In the genomic region with DNA sequence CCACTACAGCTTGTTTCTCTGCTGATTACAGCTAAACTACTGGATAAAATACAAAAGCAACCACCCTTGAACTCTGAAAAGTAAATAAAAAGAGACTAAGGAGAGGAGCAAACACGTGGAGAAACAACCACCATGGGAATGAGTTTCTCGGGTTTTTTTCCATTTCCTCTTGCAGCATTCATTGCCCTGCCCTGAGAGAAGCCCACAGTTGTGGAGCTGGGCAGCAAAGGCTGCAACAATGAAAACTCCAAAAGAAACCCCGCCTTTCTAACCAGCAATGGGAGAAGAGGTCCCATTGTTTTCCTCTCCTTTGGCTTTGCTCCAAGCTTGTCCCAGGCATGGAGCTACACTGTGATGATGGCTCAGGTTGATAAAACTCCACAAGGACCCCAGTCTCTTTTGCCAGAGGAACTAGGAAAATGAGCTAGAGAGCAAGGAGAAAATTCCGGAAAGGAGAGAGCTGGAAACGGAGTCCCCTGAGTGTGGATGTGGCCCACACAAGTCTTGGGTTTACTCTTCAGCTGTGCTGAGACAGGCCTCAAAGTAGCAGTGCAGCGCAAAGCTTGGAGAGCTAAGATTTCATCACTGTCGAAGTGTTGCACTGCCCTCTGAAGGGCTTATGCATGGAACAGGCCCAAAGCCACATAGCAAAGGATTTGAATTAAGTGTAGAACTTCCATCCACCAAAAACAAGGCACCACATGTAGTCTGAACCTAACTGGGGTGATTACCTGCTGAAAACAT, we compare ENCODE assay signal across 27 cellular contexts. TPM values are rescaled to one million over a fixed set of nuclear protein-coding genes. Genes with fewer than 3 reads are reported as not detected.
DNase-seq lines count a peak whose midpoint lies in the region; ATAC-seq and TF ChIP-seq lines count a peak whose summit lies in the region.
"Had no signal": no experiment of that assay in that cellular context is flagged by ENCODE, and none has a peak within 500 bp of the region (broad histone marks: within the 10 kb centered on the region; RNA-seq: fewer than 3 reads in every experiment).

No MANE protein-coding gene starts in this region.

- H3F3A ChIP-seq in smooth muscle cell (ENCODE audit: low read depth) = no peaks in the 10 kb centered on the region

- no peaks in the 10 kb centered on the region for H3K9me3 Mint-ChIP-seq in mesothelial cell of epicardium
- H3K9me3 Mint-ChIP-seq: activated T-cell treated with anti-CD3 and anti-CD28 coated beads, Interleukin-2, amount 50 U/mL, for 24 hours; CD4-positive, alpha-beta memory T cell; nephron progenitor cell; stimulated activated memory B cell treated with anti-CD40 and anti-IgM and Interleukin-4, amounts not matched to agents 10 μg/mL and 1 μg/mL and 100 μg/mL, for 72 hours had no signal

- no peak overlapping the region for H3K4me3 ChIP-seq in SK-N-MC
- no peak overlapping the region for H3K4me3 ChIP-seq in choroid plexus epithelial cell (ENCODE audit: low read depth, low read length)
- no peak overlapping the region for H3K4me3 ChIP-seq in cardiac muscle cell
- no peak overlapping the region for H3K4me3 ChIP-seq in smooth muscle cell
- H3K4me3 ChIP-seq: mucosa of descending colon, pancreas had no signal

- no peaks in the 10 kb centered on the region for H3K27me3 Mint-ChIP-seq in mesothelial cell of epicardium (ENCODE audit: low read depth)
- H3K27me3 Mint-ChIP-seq: activated T-cell treated with anti-CD3 and anti-CD28 coated beads, Interleukin-2, amount 50 U/mL, for 24 hours; CD4-positive, alpha-beta memory T cell; stimulated activated memory B cell treated with anti-CD40 and anti-IgM and Interleukin-4, amounts not matched to agents 10 μg/mL and 1 μg/mL and 100 μg/mL, for 72 hours had no signal

- no peak overlapping the region for H3K27ac Mint-ChIP-seq in mesothelial cell of epicardium
- H3K27ac Mint-ChIP-seq: activated CD8-positive, alpha-beta T cell treated with anti-CD3 and anti-CD28 coated beads, Interleukin-2, amount 10 ng/mL, durations not matched to agents 7 days and 5 days; activated T-cell treated with anti-CD3 and anti-CD28 coated beads, Interleukin-2, amount 50 U/mL, for 24 hours; nephron progenitor cell; stimulated activated memory B cell treated with anti-CD40 and anti-IgM and Interleukin-4, amounts not matched to agents 10 μg/mL and 1 μg/mL and 100 μg/mL, for 72 hours had no signal

- H2AFZ ChIP-seq in smooth muscle cell (ENCODE audit: low read depth) = no peak overlapping the region

- peaks cover 34% of the 10 kb centered on the region for H4K20me1 ChIP-seq in smooth muscle cell (ENCODE audit: low read depth)

- H3K4me1 ChIP-seq in cardiac muscle cell (ENCODE audit: low read depth) (peaks cover 7% of the 10 kb centered on the region), smooth muscle cell (ENCODE audit: low read depth) (no peaks in the 10 kb centered on the region)
- H3K4me1 ChIP-seq: pancreas had no signal

- H3K4me1 Mint-ChIP-seq in mesothelial cell of epicardium = peaks cover 5% of the 10 kb centered on the region
- H3K4me1 Mint-ChIP-seq: CD4-positive, alpha-beta memory T cell; nephron progenitor cell; stimulated activated memory B cell treated with anti-CD40 and anti-IgM and Interleukin-4, amounts not matched to agents 10 μg/mL and 1 μg/mL and 100 μg/mL, for 72 hours had no signal

- H3K27me3 ChIP-seq in cardiac muscle cell (no peaks in the 10 kb centered on the region), smooth muscle cell (ENCODE audit: low read depth) (no peaks in the 10 kb centered on the region)
- H3K27me3 ChIP-seq: pancreas had no signal

- whole genome bisulfite sequencing in smooth muscle cell (ENCODE audit: low lambda C conversion rate) = 91% methylated on average over 7 of the region's 7 CpGs

- H3K79me2 ChIP-seq in smooth muscle cell (ENCODE audit: low read depth) = no peaks in the 10 kb centered on the region

- peaks cover 39% of the 10 kb centered on the region for H3K36me3 Mint-ChIP-seq in mesothelial cell of epicardium

- no peak overlapping the region for H3K4me3 Mint-ChIP-seq in mesothelial cell of epicardium
- H3K4me3 Mint-ChIP-seq: activated CD8-positive, alpha-beta T cell treated with anti-CD3 and anti-CD28 coated beads, Interleukin-2, amount 10 ng/mL, durations not matched to agents 7 days and 5 days; activated T-cell treated with anti-CD3 and anti-CD28 coated beads, Interleukin-2, amount 50 U/mL, for 24 hours; CD4-positive, alpha-beta memory T cell; nephron progenitor cell; stimulated activated memory B cell treated with anti-CD40 and anti-IgM and Interleukin-4, amounts not matched to agents 10 μg/mL and 1 μg/mL and 100 μg/mL, for 72 hours had no signal

- TF ChIP-seq CTCF in choroid plexus epithelial cell (conservative IDR thresholded peaks at IDR 0.05; ENCODE audit: low read depth, low read length) (peak; percentile 19), cardiac muscle cell (IDR thresholded peaks at IDR 0.05; ENCODE audit: low read depth, low read length) (no peak), smooth muscle cell (IDR thresholded peaks at IDR 0.05; ENCODE audit: borderline replicate concordance, insufficient read depth, poor library complexity, severe bottlenecking) (no peak), mesothelial cell of epicardium (IDR thresholded peaks at IDR 0.05; ENCODE audit: unreplicated experiment) (no peak)

- peaks cover 90% of the 10 kb centered on the region for H3K36me3 ChIP-seq in SK-N-MC (ENCODE audit: insufficient read depth, low read length)
- peaks cover 38% of the 10 kb centered on the region for H3K36me3 ChIP-seq in cardiac muscle cell
- peaks cover 22% of the 10 kb centered on the region for H3K36me3 ChIP-seq in smooth muscle cell (ENCODE audit: low read depth)

- no peak overlapping the region for H3K4me2 ChIP-seq in smooth muscle cell

- H3K9me3 ChIP-seq in SK-N-MC (ENCODE audit: low read depth, low read length) (no peaks in the 10 kb centered on the region), cardiac muscle cell (ENCODE audit: low read depth) (no peaks in the 10 kb centered on the region), smooth muscle cell (replicated peaks; ENCODE audit: low read depth) (no peaks in the 10 kb centered on the region)
- H3K9me3 ChIP-seq: mucosa of descending colon, pancreas had no signal

- no peak overlapping the region for H3K9ac ChIP-seq in SK-N-MC (ENCODE audit: insufficient read length)
- H3K9ac ChIP-seq in smooth muscle cell (ENCODE audit: low read depth) = no peak overlapping the region

- ATAC-seq in HG03354 (IDR thresholded peaks at IDR 0.05; ENCODE audit: poor library complexity, severe bottlenecking, unreplicated experiment) = no peak
- ATAC-seq: activated CD4-positive, CD25-positive, alpha-beta regulatory T cell treated with anti-CD3 and anti-CD28 coated beads, Interleukin-2, amount 50 U/mL, for 24 hours; activated CD8-positive, alpha-beta T cell treated with anti-CD3 and anti-CD28 coated beads, Interleukin-2, amount 10 ng/mL, durations not matched to agents 7 days and 5 days; left colon; mucosa of descending colon; pancreas; stimulated activated memory B cell treated with anti-CD40 and anti-IgM and Interleukin-4, amounts not matched to agents 10 μg/mL and 1 μg/mL and 100 μg/mL, for 72 hours had no signal

- peak overlapping the region; percentile 28 for H3K27ac ChIP-seq in SK-N-MC
- H3K27ac ChIP-seq in cardiac muscle cell = peak overlapping the region; percentile 44
- no peak overlapping the region for H3K27ac ChIP-seq in smooth muscle cell (ENCODE audit: low read depth)
- H3K27ac ChIP-seq: pancreas had no signal

- DNase-seq in SK-N-MC (ENCODE audit: low read depth, low spot score) (no peak), choroid plexus epithelial cell (ENCODE audit: low read depth) (peak; percentile 40), cardiac muscle cell (ENCODE audit: low read depth in 1 of 2, low spot score in 1 of 2) (peak; percentile 33 to 62), medulla oblongata (ENCODE audit: extremely low spot score) (peak; percentile 53), 8988T (no peak), smooth muscle cell (lab: John Stamatoyannopoulos, UW; ENCODE audit: unreplicated experiment) (no peak), mesothelial cell of epicardium (ENCODE audit: low spot score in 2 of 2, unreplicated experiment in 2 of 2) (no peak)
- DNase-seq: activated CD8-positive, alpha-beta T cell treated with anti-CD3 and anti-CD28 coated beads, Interleukin-2, amount 10 ng/mL, durations not matched to agents 7 days and 5 days; activated naive CD4-positive, alpha-beta T cell treated with Interleukin-2 at 50 U/mL for 16 hours; activated T-cell treated with anti-CD3 and anti-CD28 coated beads, Interleukin-2, amount 50 U/mL, for 24 hours; CD4-positive, alpha-beta memory T cell; central memory CD4-positive, alpha-beta T cell; DMS53; GDM1; KG1; left colon; mucosa of descending colon; NCI-H187; NCI-H226; NCI-H82; nephron progenitor cell; pancreas; stimulated activated CD4-positive, alpha-beta T cell treated with anti-CD3 and anti-CD28 coated beads, Interleukin-1b, Interleukin-23, amount 100 ng/mL, for 48 hours; SW 1271 had no signal

RNA-seq across cellular contexts. Expression of a gene that starts 20.9 kb away (rescaled TPM):
- 18.4 and 21.7 TPM in 2 replicates for total RNA-seq in cardiac muscle cell
- polyA plus RNA-seq in cardiac muscle cell = 26.5 and 28.2 TPM in 2 replicates
- total RNA-seq in smooth muscle cell = 57.4 and 62.9 TPM in 2 replicates
- polyA plus RNA-seq in smooth muscle cell = 30.2 and 33.7 TPM in 2 replicates
- total RNA-seq in mesothelial cell of epicardium = 24.0 to 27.2 TPM (median 26.1 TPM) in 3 replicates

Comparison
In these comparisons a context has a peak if more than half of its experiments do, and no peak if none do; other contexts are left out.
1. DNase-seq: peak in choroid plexus epithelial cell (single experiment), cardiac muscle cell (2 of 2) and medulla oblongata (single experiment); none in SK-N-MC (single experiment), 8988T (single experiment), smooth muscle cell (single experiment) and mesothelial cell of epicardium (0 of 2).